In the genomic region with DNA sequence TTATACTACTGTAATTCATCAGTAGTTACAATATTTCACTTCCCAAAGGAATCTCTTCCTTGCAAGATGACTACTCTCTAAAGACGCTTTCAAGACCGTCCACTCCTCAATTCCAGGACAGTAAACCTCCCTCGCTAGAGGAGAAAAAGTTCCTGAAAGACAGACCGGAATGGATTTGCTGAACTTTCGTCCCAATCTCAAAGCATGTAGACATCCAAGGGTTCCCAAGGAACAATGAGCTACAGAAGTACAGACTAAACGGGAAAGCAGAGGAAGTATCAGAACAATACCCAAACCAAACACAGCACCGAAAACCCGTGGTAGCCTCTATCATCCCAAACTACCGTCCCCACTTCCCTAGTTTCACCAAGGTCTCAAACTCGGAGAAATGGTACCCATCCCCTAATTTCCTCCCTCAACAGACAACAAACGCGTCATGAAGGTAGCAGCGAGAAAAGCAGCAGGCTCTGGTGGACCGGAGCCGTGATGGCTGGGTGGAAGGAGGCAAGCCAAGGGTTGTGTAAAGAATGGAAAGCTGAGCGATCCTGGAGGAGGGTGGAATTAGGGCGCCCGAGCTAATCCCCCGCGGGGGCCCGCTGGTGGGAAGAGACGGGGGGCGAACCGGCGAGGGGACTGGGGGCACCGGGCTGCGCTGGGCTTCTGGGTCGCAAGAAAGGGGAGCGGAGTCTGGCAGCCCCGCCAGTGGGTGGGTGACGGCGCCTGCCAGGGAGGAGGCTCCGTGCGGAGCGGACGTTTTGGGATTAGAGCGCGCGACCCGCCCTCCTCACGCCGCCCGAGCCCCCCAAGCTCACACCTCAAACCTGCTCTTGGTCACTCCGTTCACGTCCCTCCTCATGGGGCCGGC, we compare ENCODE assay signal across 8 cellular contexts. TPM values are rescaled to one million over a fixed set of nuclear protein-coding genes. Genes with fewer than 3 reads are reported as not detected.
DNase-seq lines count a peak whose midpoint lies in the region; ATAC-seq lines count a peak whose summit lies in the region.

No MANE protein-coding gene starts in this region.

- H3K9me3 ChIP-seq in MG63 = no peaks in the 10 kb centered on the region
- H3K9me3 ChIP-seq in iPS-20b (ENCODE audit: insufficient read depth, low read depth, low read length) = no peaks in the 10 kb centered on the region
- no peaks in the 10 kb centered on the region for H3K9me3 ChIP-seq in skeletal muscle tissue (ENCODE audit: control insufficient read depth in 3 of 3, low read length in 3 of 3)

- ATAC-seq in GM19328 (IDR thresholded peaks at IDR 0.05; ENCODE audit: unreplicated experiment) (peak; percentile 19), HG02884 (IDR thresholded peaks at IDR 0.05; ENCODE audit: unreplicated experiment) (no peak), HG03457 (IDR thresholded peaks at IDR 0.05; ENCODE audit: unreplicated experiment) (no peak)

- peak overlapping the region; percentile 80 for H3K4me3 ChIP-seq in ACC112 (ENCODE audit: low read depth, low read length)
- peak overlapping the region; percentile 88 for H3K4me3 ChIP-seq in MG63
- peak overlapping the region; percentile 80 for H3K4me3 ChIP-seq in iPS-20b (ENCODE audit: low read length)
- peak overlapping the region; percentile 87 to 94 (median 92) for H3K4me3 ChIP-seq in skeletal muscle tissue (ENCODE audit: low read length in 3 of 3)

- H3K36me3 ChIP-seq in ACC112 (ENCODE audit: insufficient read depth, low read length) (no peaks in the 10 kb centered on the region), MG63 (no peaks in the 10 kb centered on the region), iPS-20b (ENCODE audit: insufficient read depth, low read depth, low read length) (peaks cover 5% of the 10 kb centered on the region; the same call in 1 of the 2 replicates), skeletal muscle tissue (ENCODE audit: control insufficient read depth in 3 of 3, insufficient read depth in 3 of 3, low read length in 3 of 3) (peaks cover 0 to 5% (median 4%) of the 10 kb centered on the region in 3 donors)

- peaks cover 14% of the 10 kb centered on the region for H3K79me2 ChIP-seq in ACC112 (ENCODE audit: control insufficient read depth, insufficient read depth, low read length, unreplicated experiment)

- peak overlapping the region; percentile 80 for H3K9ac ChIP-seq in iPS-20b (ENCODE audit: low read depth, low read length)
- H3K9ac ChIP-seq in skeletal muscle tissue (ENCODE audit: low read depth in 1 of 3, low read length in 3 of 3) = peak overlapping the region; percentile 92 to 95 (median 94)

- H3K4me1 ChIP-seq in ACC112 (ENCODE audit: control insufficient read depth, insufficient read depth, low read length, unreplicated experiment) (peaks cover 17% of the 10 kb centered on the region), iPS-20b (ENCODE audit: insufficient read depth, low read length) (peaks cover 3% of the 10 kb centered on the region; the same call in 1 of the 2 replicates), skeletal muscle tissue (ENCODE audit: control insufficient read depth in 3 of 3, insufficient read depth in 3 of 3, low read length in 3 of 3) (peaks cover 9 to 20% (median 11%) of the 10 kb centered on the region in 3 donors)

- peak; percentile 9 for DNase-seq in MG63
- DNase-seq in astrocyte of the hippocampus (ENCODE audit: low read depth, low spot score) = peak; percentile 48

- peak overlapping the region; percentile 86 for H2AFZ ChIP-seq in ACC112 (ENCODE audit: low read length, unreplicated experiment)

- H3K27ac ChIP-seq in ACC112 (ENCODE audit: low read depth, low read length) (peak overlapping the region; percentile 21; the same call in 1 of the 2 replicates), iPS-20b (ENCODE audit: low read length) (no peak overlapping the region), skeletal muscle tissue (ENCODE audit: low read depth, low read length) (peak overlapping the region; percentile 90)

- H3K27me3 ChIP-seq in ACC112 (ENCODE audit: insufficient read depth, low read length) (no peaks in the 10 kb centered on the region), MG63 (no peaks in the 10 kb centered on the region), iPS-20b (ENCODE audit: insufficient read depth, low read length) (peaks cover 10% of the 10 kb centered on the region; the same call in 1 of the 2 replicates), skeletal muscle tissue (ENCODE audit: control insufficient read depth in 3 of 3, insufficient read depth in 3 of 3, low read length in 3 of 3) (no peaks in the 10 kb centered on the region)

RNA-seq across cellular contexts. Expression of a gene that starts 0.6 kb away (rescaled TPM):
- total RNA-seq in MG63 (2014; rRNA removed; shearing (Covaris generic); ENCODE audit: low replicate concordance) = 12.3 and 31.8 TPM in 2 replicates
- total RNA-seq in skeletal muscle tissue = 6.3 TPM

RNA-seq across cellular contexts. Expression of a gene that starts 50.3 kb away (rescaled TPM):
- 19.0 and 23.3 TPM in 2 replicates for total RNA-seq in MG63 (2014; rRNA removed; shearing (Covaris generic); ENCODE audit: low replicate concordance)
- 20.9 TPM for total RNA-seq in skeletal muscle tissue
